Comparison of ENCODE assay signal across 8 cellular contexts in genomic region chr4:99949999-99950912, GRCh38. TPM values are rescaled to one million over a fixed set of nuclear protein-coding genes. Genes with fewer than 3 reads are reported as not detected.
DNase-seq lines count a peak whose midpoint lies in the region; ATAC-seq and TF ChIP-seq lines count a peak whose summit lies in the region.

H2AZ1 (minus strand) TSS chr4:99950275; CDS start chr4:99950170, 105 bp downstream.

- peaks cover 28% of the 10 kb centered on the region for H3K4me1 Mint-ChIP-seq in activated naive CD4-positive, alpha-beta T cell treated with anti-CD3 and anti-CD28 coated beads, Interleukin-2, amount 10 ng/mL, durations not matched to agents 7 days and 5 days

- TF ChIP-seq EP300 in suprapubic skin (IDR thresholded peaks at IDR 0.05): no peak

- WGBS in suprapubic skin: 2% methylated on average over 64 of the region's 76 CpGs

- no peak within 1 kb of the TSS for H3K27ac Mint-ChIP-seq in activated naive CD4-positive, alpha-beta T cell treated with anti-CD3 and anti-CD28 coated beads, Interleukin-2, amount 10 ng/mL, durations not matched to agents 7 days and 5 days

- H3K27me3 Mint-ChIP-seq in activated naive CD4-positive, alpha-beta T cell treated with anti-CD3 and anti-CD28 coated beads, Interleukin-2, amount 10 ng/mL, durations not matched to agents 7 days and 5 days: no peaks in the 10 kb centered on the region

- H3K4me3 ChIP-seq in GM08714 (ENCODE audit: low read length) (peak within 1 kb of the TSS; percentile 96), SK-N-MC (peak within 1 kb of the TSS; percentile 98), suprapubic skin (peak within 1 kb of the TSS; percentile 90)

- no peaks in the 10 kb centered on the region for H3K9me3 Mint-ChIP-seq in activated naive CD4-positive, alpha-beta T cell treated with anti-CD3 and anti-CD28 coated beads, Interleukin-2, amount 10 ng/mL, durations not matched to agents 7 days and 5 days

- DNase-seq in NCI-H1048 (lab: John Stamatoyannopoulos, UW) (peak; percentile 97), SK-N-MC (ENCODE audit: low read depth, low spot score) (peak; percentile 95), globus pallidus (ENCODE audit: low spot score) (peak; percentile 99), nucleus accumbens (lab: John Stamatoyannopoulos, UW) (peak; percentile 73 to 100 (median 98)), suprapubic skin (ENCODE audit: low spot score in 2 of 2) (peak; percentile 100)
- DNase-seq in activated naive CD4-positive, alpha-beta T cell treated with anti-CD3 and anti-CD28 coated beads, Interleukin-2, amount 10 ng/mL, durations not matched to agents 7 days and 5 days: peak; percentile 99

- H3K4me3 Mint-ChIP-seq in activated naive CD4-positive, alpha-beta T cell treated with anti-CD3 and anti-CD28 coated beads, Interleukin-2, amount 10 ng/mL, durations not matched to agents 7 days and 5 days: no peak within 1 kb of the TSS

- H3K9ac ChIP-seq in SK-N-MC (ENCODE audit: insufficient read length): peak within 1 kb of the TSS; percentile 99

- TF ChIP-seq CTCF in suprapubic skin (IDR thresholded peaks at IDR 0.05): no peak

- H3K9me3 ChIP-seq in SK-N-MC (ENCODE audit: low read depth, low read length) (no peaks in the 10 kb centered on the region), suprapubic skin (no peaks in the 10 kb centered on the region)

- H3K27ac ChIP-seq in SK-N-MC: peak within 1 kb of the TSS; percentile 99
- H3K27ac ChIP-seq in suprapubic skin: peak within 1 kb of the TSS; percentile 93

- H3K27me3 ChIP-seq in suprapubic skin: no peaks in the 10 kb centered on the region

- H3K36me3 Mint-ChIP-seq in activated naive CD4-positive, alpha-beta T cell treated with anti-CD3 and anti-CD28 coated beads, Interleukin-2, amount 10 ng/mL, durations not matched to agents 7 days and 5 days: peaks cover 20% of the 10 kb centered on the region

- CTCF ChIA-PET in activated naive CD4-positive, alpha-beta T cell treated with anti-CD3 and anti-CD28 coated beads, Interleukin-2, amount 10 ng/mL, durations not matched to agents 7 days and 5 days (lab: Charles Lee): interaction anchor here (1.0 kb wide), 1 partner anchor 145 kb away, joined by 3 read pairs; no protein-coding TSS in a partner anchor

- H3K36me3 ChIP-seq in SK-N-MC (ENCODE audit: insufficient read depth, low read length): peaks cover 27% of the 10 kb centered on the region
- H3K36me3 ChIP-seq in suprapubic skin: no peaks in the 10 kb centered on the region

- peak; percentile 59 for ATAC-seq in HG02588 (IDR thresholded peaks at IDR 0.05; ENCODE audit: unreplicated experiment)

- H3K4me1 ChIP-seq in suprapubic skin: peaks cover 33% of the 10 kb centered on the region

- peak; percentile 67 to 84 for TF ChIP-seq POLR2A in suprapubic skin (IDR thresholded peaks at IDR 0.05)

RNA-seq across cellular contexts. Expression of gene H2AZ1, which starts in this region (rescaled TPM):
- total RNA-seq in suprapubic skin: 100 to 1,000 TPM in 3 of 4 donors, 10 to 100 TPM in 1; 95.3 to 132 (median 113) TPM

Comparison
In these comparisons a context has a peak if more than half of its experiments do, and no peak if none do; other contexts are left out.
1. Peak in every context shown above with its lines: DNase-seq, ATAC-seq, H3K4me3 ChIP-seq and H3K27ac ChIP-seq.